ENCODE assay signal across 12 cellular contexts in the genomic region with DNA sequence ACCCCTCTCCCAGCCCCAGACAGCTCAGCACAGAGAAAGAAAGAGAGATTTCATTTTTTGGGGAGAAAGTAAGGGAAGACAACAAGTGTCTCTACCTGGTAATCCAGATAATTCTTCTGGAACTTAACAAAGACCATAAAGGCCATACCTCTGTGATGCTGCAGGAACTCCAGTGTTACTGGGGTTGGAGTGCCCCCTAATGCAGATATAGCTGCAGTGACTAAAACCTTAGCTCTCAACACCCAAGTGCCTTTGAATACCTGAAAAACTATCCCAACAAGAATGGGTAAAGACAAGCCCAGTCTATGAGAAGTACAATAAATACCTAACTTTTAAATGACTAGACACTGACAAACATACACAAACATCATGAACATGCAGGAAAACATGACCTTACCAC.
DNase-seq lines count a peak whose midpoint lies in the region; ATAC-seq, FAIRE-seq and TF ChIP-seq lines count a peak whose summit lies in the region.
"Had no signal": no experiment of that assay in that cellular context is flagged by ENCODE, and none has a peak within 500 bp of the region (broad histone marks: within the 10 kb centered on the region; RNA-seq: fewer than 3 reads in every experiment).

No MANE protein-coding gene starts in this region.

- H2BK12ac ChIP-seq in H1 (ENCODE audit: low read depth, low read length), result no peak overlapping the region

- TF ChIP-seq CTCF in H1 (IDR thresholded peaks at IDR 0.05; ENCODE audit: control extremely low read depth in 1 of 3, insufficient read depth in 1 of 3, low read depth in 1 of 3, low read length in 3 of 3), result peak in 2 of 3 experiments; percentile 61 to 73; a peak in 3 of 4 replicates

- no peaks in the 10 kb centered on the region for H3K36me3 ChIP-seq in H1 (ENCODE audit: control insufficient read depth in 2 of 4, insufficient read depth in 4 of 4, low read length in 3 of 4)
- H3K36me3 ChIP-seq: heart right ventricle had no signal

- H3K4me2 ChIP-seq in H1 (ENCODE audit: insufficient read depth in 1 of 2, low read depth in 2 of 2, low read length in 2 of 2), result no peak overlapping the region

- no peak overlapping the region for H3K14ac ChIP-seq in H1 (ENCODE audit: insufficient read length)

- peak; percentile 75 for FAIRE-seq in H1 (lab: Jason Lieb, UNC)
- FAIRE-seq: K562 had no signal

- no peaks in the 10 kb centered on the region for H4K20me1 ChIP-seq in H1 (replicated peaks in 1 of 2; ENCODE audit: control insufficient read depth in 1 of 2, insufficient read depth in 2 of 2, low read length in 2 of 2)

- H3K18ac ChIP-seq in H1 (ENCODE audit: extremely low read depth, low read length), result no peak overlapping the region

- H3K27ac ChIP-seq in H1 (ENCODE audit: low read depth, low read length), result no peak overlapping the region
- H3K27ac ChIP-seq: heart right ventricle had no signal

- no peak overlapping the region for H2AFZ ChIP-seq in H1 (ENCODE audit: low read length)

- no peak overlapping the region for H3K9ac ChIP-seq in H1 (replicated peaks in 1 of 4; ENCODE audit: extremely low read depth in 1 of 4, low read depth in 3 of 4, low read length in 3 of 4)

- no peaks in the 10 kb centered on the region for H3K27me3 ChIP-seq in H1 (replicated peaks in 1 of 4; ENCODE audit: control insufficient read depth in 3 of 4, extremely low read depth in 1 of 4, insufficient read depth in 3 of 4, low read length in 3 of 4)
- H3K27me3 ChIP-seq: heart right ventricle had no signal

- no peak overlapping the region for H4K8ac ChIP-seq in H1 (ENCODE audit: extremely low read depth, insufficient read depth, low read length)

- no peak overlapping the region for H2BK20ac ChIP-seq in H1 (ENCODE audit: low read length)

- no peaks in the 10 kb centered on the region for H3K79me2 ChIP-seq in H1 (ENCODE audit: control insufficient read depth in 1 of 2, insufficient read depth in 2 of 2, low read length in 2 of 2)

- H4K5ac ChIP-seq in H1 (ENCODE audit: insufficient read length, low read depth, low read length), result no peak overlapping the region

- CTCF ChIA-PET in H1 (lab: Charles Lee; ENCODE audit: partially characterized antibody), result interaction anchor here (0.6 to 4.0 kb wide), 29 partner anchors 9 to 930 kb away, joined by 3 to 25 read pairs (median 4); no protein-coding TSS in a partner anchor

- H2BK120ac ChIP-seq in H1 (replicated peaks; ENCODE audit: low read depth, low read length), result no peak overlapping the region

- TF ChIP-seq RAD21 in H1 (IDR thresholded peaks at IDR 0.05 in 1 of 2, conservative IDR thresholded peaks at IDR 0.05 in 1 of 2; ENCODE audit: low read depth in 2 of 2, low read length in 2 of 2), result peak; percentile 88 to 91

- H2AK5ac ChIP-seq in H1 (ENCODE audit: low read depth, low read length), result no peak overlapping the region

- H3K23ac ChIP-seq in H1 (ENCODE audit: insufficient read length), result no peak overlapping the region

- no peak overlapping the region for H4K91ac ChIP-seq in H1 (replicated peaks; ENCODE audit: insufficient read length, low read length)

- no peaks in the 10 kb centered on the region for H3K23me2 ChIP-seq in H1 (ENCODE audit: low read depth, low read length)

- no peak overlapping the region for H3K4me3 ChIP-seq in H1 (ENCODE audit: extremely low read depth in 1 of 4, insufficient read depth in 2 of 4, low read depth in 3 of 4, low read length in 4 of 4)
- H3K4me3 ChIP-seq: heart right ventricle, K562 had no signal

- no peak overlapping the region for H2BK15ac ChIP-seq in H1 (ENCODE audit: low read length)

- ATAC-seq in GM19395 (IDR thresholded peaks at IDR 0.05; ENCODE audit: unreplicated experiment), result no peak
- ATAC-seq in HG03045 (IDR thresholded peaks at IDR 0.05; ENCODE audit: unreplicated experiment), result no peak
- no peak for ATAC-seq in esophagus mucosa
- ATAC-seq: heart right ventricle, K562 had no signal

- TF ChIP-seq EP300 in H1 (IDR thresholded peaks at IDR 0.05; ENCODE audit: borderline replicate concordance in 1 of 2, low read depth in 2 of 2, low read length in 2 of 2), result no peak

- no peaks in the 10 kb centered on the region for H3K79me1 ChIP-seq in H1 (ENCODE audit: low read depth, low read length)

- POLR2A ChIA-PET in H1 (lab: Charles Lee; ENCODE audit: partially characterized antibody), result no interaction called here

- H3K9me3 ChIP-seq in H1 (ENCODE audit: insufficient read depth in 2 of 2, low read depth in 1 of 2, low read length in 1 of 2), result no peaks in the 10 kb centered on the region
- H3K9me3 ChIP-seq: heart right ventricle had no signal

- no peak for TF ChIP-seq POLR2A in H1 (IDR thresholded peaks at IDR 0.05; ENCODE audit: control extremely low read depth in 1 of 2, low read depth in 2 of 2, low read length in 2 of 2)

- H2BK5ac ChIP-seq in H1 (ENCODE audit: low read depth, low read length), result no peak overlapping the region

- no peaks in the 10 kb centered on the region for H3K4me1 ChIP-seq in H1 (replicated peaks in 1 of 4; ENCODE audit: control insufficient read depth in 3 of 4, insufficient read depth in 4 of 4, low read length in 3 of 4)
- H3K4me1 ChIP-seq: heart right ventricle had no signal

- no peak overlapping the region for H3K56ac ChIP-seq in H1 (replicated peaks; ENCODE audit: insufficient read length, low read depth, low read length)

- H3K4ac ChIP-seq in H1 (replicated peaks; ENCODE audit: insufficient read length, low read depth, low read length), result no peak overlapping the region

- DNase-seq in EL (peak; percentile 20), NCI-H748 (lab: John Stamatoyannopoulos, UW; ENCODE audit: unreplicated experiment) (peak; percentile 78), H1 (ENCODE audit: low read depth in 1 of 2, low spot score in 2 of 2) (peak in 1 of 2 experiments; percentile 5), lung microvascular endothelial cell (ENCODE audit: low read depth in 2 of 2) (peak; percentile 29 to 70), cerebellar nuclear complex (lab: John Stamatoyannopoulos, UW) (no peak)
- DNase-seq: heart right ventricle; NK-92 treated with Interleukin-12 subunit alpha and Interleukin-12 subunit beta, amount 100 ng/mL, for 24 hours; stimulated activated CD4-positive, alpha-beta T cell treated with anti-CD3 and anti-CD28 coated beads, Interleukin-4, amount 100 ng/mL, for 4 hours had no signal

TF ChIP-seq in H1, 55 proteins besides CTCF, POLR2A, EP300 and RAD21:
- TF ChIP-seq CEBPB (IDR thresholded peaks at IDR 0.05; ENCODE audit: low read depth, low read length) (no peak), SP2 (IDR thresholded peaks at IDR 0.05; ENCODE audit: low read length) (no peak)

Comparison
In these comparisons a context has a peak if more than half of its experiments do, and no peak if none do; other contexts are left out.
1. DNase-seq: peak in EL (single experiment), NCI-H748 (single experiment) and lung microvascular endothelial cell (2 of 2); none in cerebellar nuclear complex (0 of 2).